Comparison of ENCODE assay signal across 8 cellular contexts in genomic region chr17:7435676-7436555, GRCh38. TPM values are rescaled to one million over a fixed set of nuclear protein-coding genes. Genes with fewer than 3 reads are reported as not detected.
DNase-seq lines count a peak whose midpoint lies in the region; ATAC-seq, FAIRE-seq and TF ChIP-seq lines count a peak whose summit lies in the region.

No MANE protein-coding gene starts in this region.

- no peak for FAIRE-seq in pancreas (lab: Jason Lieb, UNC)

- H3K27me3 ChIP-seq in pancreas = no peaks in the 10 kb centered on the region

- peak; percentile 70 for DNase-seq in GM12865 (ENCODE audit: low read depth)
- DNase-seq in NOMO-1 (lab: John Stamatoyannopoulos, UW; ENCODE audit: unreplicated experiment in 2 of 2) = peak; percentile 69 to 74
- DNase-seq in activated T-cell treated with anti-CD3 and anti-CD28 coated beads, Interleukin-2, amount 50 U/mL, for 4 hours = peak; percentile 48
- DNase-seq in fibroblast of the aortic adventitia (ENCODE audit: low read depth) = no peak
- peak; percentile 52 to 87 (median 70) for DNase-seq in pancreas
- DNase-seq in DMS114 treated with DMSO at 0.1 percent for 48 hours (lab: John Stamatoyannopoulos, UW; ENCODE audit: unreplicated experiment) = no peak

- intact Hi-C loops in pancreas (cut with DNase I) = loop anchor here in 2 of 3 donors (10.0 kb wide), 1 partner anchor 81 kb away; the partner anchor contains the start of genes KCTD11 (in 2 of the 2) and TMEM95 (in 2 of the 2)

- no peaks in the 10 kb centered on the region for H3K9me3 ChIP-seq in pancreas

- TF ChIP-seq CTCF in GM12865 (IDR thresholded peaks at IDR 0.05; ENCODE audit: insufficient read depth, low read depth, low read length, missing control alignments) (peak; percentile 34), fibroblast of the aortic adventitia (IDR thresholded peaks at IDR 0.05; ENCODE audit: insufficient read depth, low read length) (no peak), pancreas (IDR thresholded peaks at IDR 0.05) (no peak)

- H3K36me3 ChIP-seq in pancreas = no peaks in the 10 kb centered on the region

- peaks cover 5 to 18% (median 11%) of the 10 kb centered on the region in 3 donors for H3K4me1 ChIP-seq in pancreas

- peak overlapping the region; percentile 86 to 97 (median 94) for H3K27ac ChIP-seq in pancreas

- H3K4me3 Mint-ChIP-seq in activated T-cell treated with anti-CD3 and anti-CD28 coated beads, Interleukin-2, amount 50 U/mL, for 4 hours = peak overlapping the region; percentile 93

- no peaks in the 10 kb centered on the region for H3K36me3 Mint-ChIP-seq in activated T-cell treated with anti-CD3 and anti-CD28 coated beads, Interleukin-2, amount 50 U/mL, for 4 hours (ENCODE audit: insufficient read depth)

- H3K27me3 Mint-ChIP-seq in activated T-cell treated with anti-CD3 and anti-CD28 coated beads, Interleukin-2, amount 50 U/mL, for 4 hours (ENCODE audit: low read depth) = peaks cover 20% of the 10 kb centered on the region

- ATAC-seq in HG02610 (IDR thresholded peaks at IDR 0.05; ENCODE audit: unreplicated experiment) (peak; percentile 8), pancreas (peak; percentile 26 to 47 (median 36)), GM18873 (IDR thresholded peaks at IDR 0.05; ENCODE audit: low FRiP score, unreplicated experiment) (no peak)
- peak; percentile 20 to 25 for ATAC-seq in activated T-cell treated with anti-CD3 and anti-CD28 coated beads, Interleukin-2, amount 50 U/mL, for 4 hours

- WGBS in pancreas, 2 donors = 5% methylated on average over 49 of the region's 49 CpGs

- H3K4me1 Mint-ChIP-seq in activated T-cell treated with anti-CD3 and anti-CD28 coated beads, Interleukin-2, amount 50 U/mL, for 4 hours (ENCODE audit: low read depth) = peaks cover 34% of the 10 kb centered on the region

- H3K9me3 Mint-ChIP-seq in activated T-cell treated with anti-CD3 and anti-CD28 coated beads, Interleukin-2, amount 50 U/mL, for 4 hours = no peaks in the 10 kb centered on the region

- H3K4me3 ChIP-seq in GM12865 (ENCODE audit: low read depth, low read length) (peak overlapping the region; percentile 58), fibroblast of the aortic adventitia (ENCODE audit: low read depth, low read length) (peak overlapping the region; percentile 38), pancreas (peak overlapping the region; percentile 36 to 70 (median 46))

RNA-seq across cellular contexts. Expression of gene TMEM102, which starts 0.7 kb away (rescaled TPM):
- 10 to 100 TPM; 11.8 to 13.9 (median 12.0) TPM for total RNA-seq in activated T-cell treated with anti-CD3 and anti-CD28 coated beads, Interleukin-2, amount 50 U/mL, for 4 hours
- total RNA-seq in fibroblast of the aortic adventitia (ENCODE audit: low replicate concordance) (1.6 and 2.2 TPM in 2 replicates), pancreas (1 to 10 TPM; 2.4 to 7.8 (median 3.6) TPM)
- polyA plus RNA-seq in pancreas = 1 to 10 TPM; 2.2 to 2.9 TPM

RNA-seq across cellular contexts. Expression of gene FGF11, which starts 3.4 kb away (rescaled TPM):
- under 1 TPM; 0.19 to 0.32 (median 0.28) TPM for total RNA-seq in activated T-cell treated with anti-CD3 and anti-CD28 coated beads, Interleukin-2, amount 50 U/mL, for 4 hours
- total RNA-seq in fibroblast of the aortic adventitia (ENCODE audit: low replicate concordance) (0.36 and 1.7 TPM in 2 replicates), pancreas (1 to 10 TPM in 1 of 6 donors, under 1 TPM in 5; 0.09 to 1.1 (median 0.31) TPM)
- under 1 TPM; 0.61 to 0.65 TPM for polyA plus RNA-seq in pancreas

RNA-seq across cellular contexts. Expression of gene SPEM3, which starts 7.3 kb away (rescaled TPM):
- total RNA-seq in activated T-cell treated with anti-CD3 and anti-CD28 coated beads, Interleukin-2, amount 50 U/mL, for 4 hours = not detected
- total RNA-seq in fibroblast of the aortic adventitia (ENCODE audit: low replicate concordance) = 0.25 TPM in 1 of 2 replicates, not detected in the other
- not detected for total RNA-seq in pancreas
- not detected for polyA plus RNA-seq in pancreas

RNA-seq across cellular contexts. Expression of gene CHRNB1, which starts 8.9 kb away (rescaled TPM):
- total RNA-seq in activated T-cell treated with anti-CD3 and anti-CD28 coated beads, Interleukin-2, amount 50 U/mL, for 4 hours = 1 to 10 TPM; 3.9 to 4.6 (median 4.3) TPM
- total RNA-seq in fibroblast of the aortic adventitia (ENCODE audit: low replicate concordance) (4.7 and 6.1 TPM in 2 replicates), pancreas (10 to 100 TPM in 2 of 6 donors, 1 to 10 TPM in 4; 7.5 to 15.0 (median 8.7) TPM)
- 10 to 100 TPM in 1 of 2 donors, 1 to 10 TPM in 1; 9.7 to 11.1 TPM for polyA plus RNA-seq in pancreas

RNA-seq across cellular contexts. Expression of gene SPEM2, which starts 10.5 kb away (rescaled TPM):
- not detected for total RNA-seq in activated T-cell treated with anti-CD3 and anti-CD28 coated beads, Interleukin-2, amount 50 U/mL, for 4 hours
- not detected in 2 replicates for total RNA-seq in fibroblast of the aortic adventitia (ENCODE audit: low replicate concordance)
- not detected for total RNA-seq in pancreas
- not detected for polyA plus RNA-seq in pancreas

Comparison
In these comparisons a context has a peak if more than half of its experiments do, and no peak if none do; other contexts are left out.
1. DNase-seq: peak in GM12865 (single experiment), NOMO-1 (2 of 2), activated T-cell treated with anti-CD3 and anti-CD28 coated beads, Interleukin-2, amount 50 U/mL, for 4 hours (single experiment) and pancreas (6 of 6); none in fibroblast of the aortic adventitia (single experiment) and DMS114 treated with DMSO at 0.1 percent for 48 hours (single experiment).
2. Peak in every context shown above with its lines, with median percentiles within 50 percentile points of each other: H3K4me3 ChIP-seq.